30 cellular contexts compared by ENCODE assay signal in genomic region chr12:57181561-57182155, GRCh38. TPM values are rescaled to one million over a fixed set of nuclear protein-coding genes. Genes with fewer than 3 reads are reported as not detected.
DNase-seq lines count a peak whose midpoint lies in the region; ATAC-seq and TF ChIP-seq lines count a peak whose summit lies in the region.
"Had no signal": no experiment of that assay in that cellular context is flagged by ENCODE, and none has a peak within 500 bp of the region (broad histone marks: within the 10 kb centered on the region; RNA-seq: fewer than 3 reads in every experiment).

No MANE protein-coding gene starts in this region.

- H3K4me3 ChIP-seq in GM23338 = no peak overlapping the region
- H3K4me3 ChIP-seq in naive thymus-derived CD4-positive, alpha-beta T cell (ENCODE audit: low read length) = no peak overlapping the region
- H3K4me3 ChIP-seq: sigmoid colon had no signal

- no peaks in the 10 kb centered on the region for H3K4me1 ChIP-seq in GM23338 (ENCODE audit: insufficient read depth)
- no peaks in the 10 kb centered on the region for H3K4me1 ChIP-seq in naive thymus-derived CD4-positive, alpha-beta T cell (ENCODE audit: control insufficient read depth in 2 of 2, insufficient read depth in 2 of 2, low read length in 2 of 2)
- H3K4me1 ChIP-seq: parathyroid adenoma, sigmoid colon had no signal

- H3K4me1 Mint-ChIP-seq in GM23338 = peaks cover 5% of the 10 kb centered on the region; the same call in 2 of the 3 replicates
- H3K4me1 Mint-ChIP-seq in chondrocyte (ENCODE audit: low read depth) = peaks cover 5% of the 10 kb centered on the region
- H3K4me1 Mint-ChIP-seq in mesothelial cell of epicardium = peaks cover 13% of the 10 kb centered on the region
- peaks cover 2 to 10% (median 6%) of the 10 kb centered on the region in 7 donors for H3K4me1 Mint-ChIP-seq in naive thymus-derived CD4-positive, alpha-beta T cell
- H3K4me1 Mint-ChIP-seq: activated naive CD8-positive, alpha-beta T cell treated with anti-CD3 and anti-CD28 coated beads for 36 hours; CD8-positive, alpha-beta memory T cell had no signal

- H3K27ac ChIP-seq in GM23338 (ENCODE audit: low read depth) = 0 out of 2 replicates have a peak overlapping the region, but pooled peaks have one; percentile 9
- no peak overlapping the region for H3K27ac ChIP-seq in naive thymus-derived CD4-positive, alpha-beta T cell (ENCODE audit: low read depth, low read length)
- H3K27ac ChIP-seq: brain microvascular endothelial cell, parathyroid adenoma, sigmoid colon, VCaP had no signal

- no peaks in the 10 kb centered on the region for H3K9me3 ChIP-seq in naive thymus-derived CD4-positive, alpha-beta T cell (ENCODE audit: control insufficient read depth in 2 of 3, low read length in 3 of 3)
- H3K9me3 ChIP-seq: sigmoid colon had no signal

- H3K9me3 Mint-ChIP-seq in GM23338 (no peaks in the 10 kb centered on the region), chondrocyte (ENCODE audit: low read depth) (no peaks in the 10 kb centered on the region), mesothelial cell of epicardium (no peaks in the 10 kb centered on the region)
- H3K9me3 Mint-ChIP-seq in naive thymus-derived CD4-positive, alpha-beta T cell = no peaks in the 10 kb centered on the region
- H3K9me3 Mint-ChIP-seq: activated naive CD8-positive, alpha-beta T cell treated with anti-CD3 and anti-CD28 coated beads for 36 hours; activated T-helper 2 cell treated with anti-CD3 and anti-CD28 coated beads, Interferon-gamma antibody, Interleukin-2, Interleukin-4, amounts not matched to agents 10 μg/mL and 5 μg/mL and 100 μg/mL, durations not matched to agents 14 hours and 24 hours and 36 hours; CD8-positive, alpha-beta memory T cell; natural killer cell had no signal

- H2AFZ ChIP-seq in GM23338 = no peak overlapping the region
- H2AFZ ChIP-seq: parathyroid adenoma had no signal

- DNase-seq in AG20443 (ENCODE audit: low spot score) (peak; percentile 41), GM23338 (ENCODE audit: low spot score) (no peak), chondrocyte (ENCODE audit: low spot score) (no peak), mesothelial cell of epicardium (ENCODE audit: low spot score in 2 of 2, unreplicated experiment in 2 of 2) (no peak), NOMO-1 treated with dmso at 0.1 percent for 144 hours (lab: John Stamatoyannopoulos, UW; ENCODE audit: unreplicated experiment) (no peak), 8988T (no peak), NCI-H446 treated with DMSO at 0.1 percent for 48 hours (lab: John Stamatoyannopoulos, UW) (no peak)
- DNase-seq in naive thymus-derived CD4-positive, alpha-beta T cell = no peak
- DNase-seq: activated CD4-positive, alpha-beta T cell treated with anti-CD3 and anti-CD28 coated beads, Interleukin-2, amount 50 U/mL, for 4 hours; activated CD8-positive, alpha-beta memory T cell treated with anti-CD3 and anti-CD28 coated beads, Interleukin-2, amount 50 U/mL, for 4 hours; activated naive CD8-positive, alpha-beta T cell treated with anti-CD3 and anti-CD28 coated beads for 36 hours; brain microvascular endothelial cell; CD8-positive, alpha-beta memory T cell; DMS53; effector CD8-positive, alpha-beta T cell; glutamatergic neuron; left colon; natural killer cell; NCI-H1417 treated with DMSO at 0.1 percent for 48 hours; NCI-H2171; NCI-H524 treated with DMSO at 0.1 percent for 48 hours; sigmoid colon; T-helper 17 cell had no signal

- H3K4me2 ChIP-seq in GM23338 = no peak overlapping the region

- H3K4me3 Mint-ChIP-seq in GM23338 (no peak overlapping the region), chondrocyte (ENCODE audit: unreplicated experiment) (no peak overlapping the region), mesothelial cell of epicardium (no peak overlapping the region)
- H3K4me3 Mint-ChIP-seq in naive thymus-derived CD4-positive, alpha-beta T cell = no peak overlapping the region
- H3K4me3 Mint-ChIP-seq: activated naive CD8-positive, alpha-beta T cell treated with anti-CD3 and anti-CD28 coated beads for 36 hours; CD8-positive, alpha-beta memory T cell; natural killer cell; T-helper 17 cell had no signal

- peaks cover 29% of the 10 kb centered on the region for H3K27me3 Mint-ChIP-seq in GM23338 (ENCODE audit: insufficient read depth, low read depth, poor library complexity)
- no peaks in the 10 kb centered on the region for H3K27me3 Mint-ChIP-seq in chondrocyte (ENCODE audit: low read depth)
- H3K27me3 Mint-ChIP-seq in mesothelial cell of epicardium (ENCODE audit: low read depth) = no peaks in the 10 kb centered on the region
- H3K27me3 Mint-ChIP-seq in naive thymus-derived CD4-positive, alpha-beta T cell = peaks cover 0 to 2% (median 0%) of the 10 kb centered on the region in 5 donors
- H3K27me3 Mint-ChIP-seq: activated naive CD8-positive, alpha-beta T cell treated with anti-CD3 and anti-CD28 coated beads for 36 hours; T-helper 17 cell had no signal

- H3K9me2 ChIP-seq in GM23338 (ENCODE audit: insufficient read depth) = no peaks in the 10 kb centered on the region

- H3F3A ChIP-seq in GM23338 (replicated peaks; ENCODE audit: low read depth) = peaks cover 23% of the 10 kb centered on the region

- CTCF ChIA-PET in naive thymus-derived CD4-positive, alpha-beta T cell (lab: Charles Lee) = interaction anchor here (0.5 to 8.3 kb wide), 8 partner anchors 51 to 1125 kb away, joined by 3 to 162 read pairs (median 4); partner anchors contain the start of gene LRP1

- peaks cover 22% of the 10 kb centered on the region for H3K36me3 ChIP-seq in GM23338 (ENCODE audit: insufficient read depth)
- H3K36me3 ChIP-seq in naive thymus-derived CD4-positive, alpha-beta T cell (ENCODE audit: control insufficient read depth in 2 of 3, insufficient read depth in 3 of 3, low read length in 3 of 3) = no peaks in the 10 kb centered on the region

- H3K27ac Mint-ChIP-seq in GM23338 = peak overlapping the region; percentile 34
- H3K27ac Mint-ChIP-seq in chondrocyte (ENCODE audit: unreplicated experiment) = peak overlapping the region; percentile 42
- H3K27ac Mint-ChIP-seq in mesothelial cell of epicardium = peak overlapping the region; percentile 1
- H3K27ac Mint-ChIP-seq in naive thymus-derived CD4-positive, alpha-beta T cell = no peak overlapping the region
- H3K27ac Mint-ChIP-seq: activated naive CD8-positive, alpha-beta T cell treated with anti-CD3 and anti-CD28 coated beads for 36 hours; activated T-helper 2 cell treated with anti-CD3 and anti-CD28 coated beads, Interferon-gamma antibody, Interleukin-2, Interleukin-4, amounts not matched to agents 10 μg/mL and 5 μg/mL and 100 μg/mL, durations not matched to agents 14 hours and 24 hours and 36 hours; natural killer cell; T-helper 17 cell had no signal

- H3K36me3 Mint-ChIP-seq in GM23338 (ENCODE audit: low read depth) (peaks cover 90% of the 10 kb centered on the region), chondrocyte (ENCODE audit: low read depth) (peaks cover 50% of the 10 kb centered on the region), mesothelial cell of epicardium (peaks cover 27% of the 10 kb centered on the region)
- peaks cover 0 to 4% (median 0%) of the 10 kb centered on the region in 5 donors for H3K36me3 Mint-ChIP-seq in naive thymus-derived CD4-positive, alpha-beta T cell
- H3K36me3 Mint-ChIP-seq: activated naive CD8-positive, alpha-beta T cell treated with anti-CD3 and anti-CD28 coated beads for 36 hours; CD8-positive, alpha-beta memory T cell; natural killer cell had no signal

- no peak for ATAC-seq in GM23338
- ATAC-seq in naive thymus-derived CD4-positive, alpha-beta T cell = no peak
- ATAC-seq: left colon, natural killer cell, T-helper 17 cell had no signal

- intact Hi-C loops in naive thymus-derived CD4-positive, alpha-beta T cell (cut with micrococcal nuclease) = loop anchor here in 1 of 2 donors (2.0 to 10.0 kb wide), 2 partner anchors 175 to 427 kb away; partner anchors contain the start of genes PRIM1 and ZBTB39

- no peaks in the 10 kb centered on the region; the same call in 1 of the 2 replicates for H4K20me1 ChIP-seq in GM23338 (replicated peaks; ENCODE audit: insufficient read depth)

- H3K27me3 ChIP-seq in GM23338 (ENCODE audit: insufficient read depth) = no peaks in the 10 kb centered on the region
- H3K27me3 ChIP-seq in naive thymus-derived CD4-positive, alpha-beta T cell (ENCODE audit: control insufficient read depth in 2 of 2, insufficient read depth in 2 of 2, low read length in 2 of 2) = no peaks in the 10 kb centered on the region
- H3K27me3 ChIP-seq: brain microvascular endothelial cell, sigmoid colon had no signal

- POLR2A ChIA-PET in naive thymus-derived CD4-positive, alpha-beta T cell (lab: Charles Lee) = interaction anchor here (1.3 kb wide), 1 partner anchor 53 kb away, joined by 3 read pairs; the partner anchor contains the start of gene LRP1

- no peaks in the 10 kb centered on the region for H3K79me2 ChIP-seq in GM23338 (replicated peaks; ENCODE audit: insufficient read depth)
- H3K79me2 ChIP-seq: parathyroid adenoma had no signal

- TF ChIP-seq CTCF in GM23338 (conservative IDR thresholded peaks at IDR 0.05; ENCODE audit: low read depth in 2 of 2) (no peak), chondrocyte (IDR thresholded peaks at IDR 0.05) (no peak), mesothelial cell of epicardium (IDR thresholded peaks at IDR 0.05; ENCODE audit: unreplicated experiment) (no peak)

RNA-seq across cellular contexts. Expression of gene LRP1-AS, which starts 34.2 kb away (rescaled TPM):
- total RNA-seq in GM23338 (2014; rRNA removed; shearing (Covaris generic)) = not detected in 2 replicates
- 0.86 TPM in 1 of 2 replicates, not detected in the other for polyA plus RNA-seq in GM23338 (2016; fragmentation: Nextera tagmentation; extraction: Ambion mirVana)
- not detected in 3 replicates for total RNA-seq in chondrocyte
- total RNA-seq in mesothelial cell of epicardium = not detected in 3 replicates
- total RNA-seq in naive thymus-derived CD4-positive, alpha-beta T cell = not detected
- polyA plus RNA-seq in naive thymus-derived CD4-positive, alpha-beta T cell = not detected
- total RNA-seq: activated naive CD8-positive, alpha-beta T cell treated with anti-CD3 and anti-CD28 coated beads for 36 hours; activated T-helper 2 cell treated with anti-CD3 and anti-CD28 coated beads, Interferon-gamma antibody, Interleukin-2, Interleukin-4, amounts not matched to agents 10 μg/mL and 5 μg/mL and 100 μg/mL, durations not matched to agents 14 hours and 24 hours and 36 hours; CD8-positive, alpha-beta memory T cell; H1; left colon; mesenteric fat pad; natural killer cell; sigmoid colon; subcutaneous adipose tissue; T-helper 17 cell had no signal
- polyA plus RNA-seq: AG04450; CD8-positive, alpha-beta memory T cell; H1; sigmoid colon had no signal

RNA-seq across cellular contexts. Expression of gene NXPH4, which starts 34.9 kb away (rescaled TPM):
- total RNA-seq in GM23338 (2014; rRNA removed; shearing (Covaris generic)) = 1.5 and 4.5 TPM in 2 replicates
- 0.89 and 1.1 TPM in 2 replicates for polyA plus RNA-seq in GM23338 (2016; fragmentation: Nextera tagmentation; extraction: Ambion mirVana)
- total RNA-seq in chondrocyte (75.4 to 85.4 TPM (median 82.8 TPM) in 3 replicates), mesothelial cell of epicardium (3.3 to 3.8 TPM (median 3.6 TPM) in 3 replicates)
- total RNA-seq in naive thymus-derived CD4-positive, alpha-beta T cell = under 1 TPM in 1 of 5 experiments, not detected in 4; 0.31 TPM
- not detected for polyA plus RNA-seq in naive thymus-derived CD4-positive, alpha-beta T cell
- total RNA-seq: left colon, sigmoid colon, subcutaneous adipose tissue, T-helper 17 cell had no signal
- polyA plus RNA-seq: CD8-positive, alpha-beta memory T cell had no signal

RNA-seq across cellular contexts. Expression of gene SHMT2, which starts 47.9 kb away (rescaled TPM):
- 363 and 387 TPM in 2 replicates for total RNA-seq in GM23338 (2014; rRNA removed; shearing (Covaris generic))
- 125 and 131 TPM in 2 replicates for polyA plus RNA-seq in GM23338 (2016; fragmentation: Nextera tagmentation; extraction: Ambion mirVana)
- total RNA-seq in chondrocyte = 112 to 292 TPM (median 291 TPM) in 3 replicates
- 78.7 to 83.7 TPM (median 78.8 TPM) in 3 replicates for total RNA-seq in mesothelial cell of epicardium
- total RNA-seq in naive thymus-derived CD4-positive, alpha-beta T cell = 100 to 1,000 TPM in 1 of 5 experiments, 10 to 100 TPM in 4; 21.7 to 175 (median 36.1) TPM
- polyA plus RNA-seq in naive thymus-derived CD4-positive, alpha-beta T cell = 10 to 100 TPM; 29.7 to 40.4 TPM

RNA-seq across cellular contexts. Expression of gene LRP1, which starts 53.4 kb away (rescaled TPM):
- total RNA-seq in GM23338 (2014; rRNA removed; shearing (Covaris generic)) = 130 and 145 TPM in 2 replicates
- polyA plus RNA-seq in GM23338 (2016; fragmentation: Nextera tagmentation; extraction: Ambion mirVana) = 26.6 and 29.9 TPM in 2 replicates
- total RNA-seq in chondrocyte = 448 to 583 TPM (median 463 TPM) in 3 replicates
- total RNA-seq in mesothelial cell of epicardium = 229 to 253 TPM (median 243 TPM) in 3 replicates
- total RNA-seq in naive thymus-derived CD4-positive, alpha-beta T cell = 100 to 1,000 TPM in 1 of 5 experiments, 10 to 100 TPM in 3, under 1 TPM in 1; 0.58 to 119 (median 14.8) TPM
- 1 to 10 TPM in 1 of 2 donors, under 1 TPM in 1; 0.72 to 1.2 TPM for polyA plus RNA-seq in naive thymus-derived CD4-positive, alpha-beta T cell

Comparison
In these comparisons a context has a peak if more than half of its experiments do, and no peak if none do; other contexts are left out.
1. H3K27ac Mint-ChIP-seq: peak in GM23338 (single experiment), chondrocyte (single experiment) and mesothelial cell of epicardium (single experiment); none in naive thymus-derived CD4-positive, alpha-beta T cell (0 of 9).
2. RNA of gene NXPH4, which starts 34.9 kb away (total RNA-seq): 75.4 to 85.4 TPM in chondrocyte; 3.3 to 3.8 TPM in mesothelial cell of epicardium, 1.5 to 4.5 TPM in GM23338 and 0.31 TPM in naive thymus-derived CD4-positive, alpha-beta T cell; every median in the first group is over 10 times any median in the second.